Comparison of ENCODE assay signal across 8 cellular contexts in genomic region chr5:132012385-132013005, GRCh38. TPM values are rescaled to one million over a fixed set of nuclear protein-coding genes. Genes with fewer than 3 reads are reported as not detected.
DNase-seq lines count a peak whose midpoint lies in the region; ATAC-seq and TF ChIP-seq lines count a peak whose summit lies in the region.

No MANE protein-coding gene starts in this region.

- in situ Hi-C loops in ACHN (cut with HindIII; ENCODE audit: low pct_ligation_motif_present, low pct_unique_long_range_greater_than_20kb, low sequenced_read_pairs), result no loop called here

- TF ChIP-seq EP300 in tibial nerve (IDR thresholded peaks at IDR 0.05), result no peak

- H3K9me3 Mint-ChIP-seq in stimulated activated memory B cell treated with anti-CD40 and anti-IgM and Interleukin-4, amounts not matched to agents 10 μg/mL and 1 μg/mL and 100 μg/mL, for 72 hours, result no peaks in the 10 kb centered on the region

- peak overlapping the region; percentile 57 for H3K4me3 Mint-ChIP-seq in stimulated activated memory B cell treated with anti-CD40 and anti-IgM and Interleukin-4, amounts not matched to agents 10 μg/mL and 1 μg/mL and 100 μg/mL, for 72 hours

- no peak for TF ChIP-seq CTCF in tibial nerve (IDR thresholded peaks at IDR 0.05)

- H3K4me1 ChIP-seq in adipocyte (ENCODE audit: control insufficient read depth, insufficient read depth, low read length), result no peaks in the 10 kb centered on the region
- peaks cover 8% of the 10 kb centered on the region for H3K4me1 ChIP-seq in iPS-15b (ENCODE audit: control insufficient read depth, insufficient read depth, low read length)
- H3K4me1 ChIP-seq in tibial nerve, result peaks cover 0 to 17% (median 6%) of the 10 kb centered on the region in 4 donors

- H3K36me3 Mint-ChIP-seq in stimulated activated memory B cell treated with anti-CD40 and anti-IgM and Interleukin-4, amounts not matched to agents 10 μg/mL and 1 μg/mL and 100 μg/mL, for 72 hours, result no peaks in the 10 kb centered on the region

- peaks cover 64% of the 10 kb centered on the region for H3K27me3 ChIP-seq in adipocyte (replicated peaks; ENCODE audit: control insufficient read depth, insufficient read depth, low read length)
- H3K27me3 ChIP-seq in iPS-15b (ENCODE audit: control insufficient read depth, insufficient read depth, low read length), result peaks cover 17% of the 10 kb centered on the region
- peaks cover 0 to 44% of the 10 kb centered on the region in 2 donors for H3K27me3 ChIP-seq in tibial nerve

- H3K36me3 ChIP-seq in adipocyte (ENCODE audit: control insufficient read depth, insufficient read depth, low read length, severe bottlenecking), result no peaks in the 10 kb centered on the region
- H3K36me3 ChIP-seq in iPS-15b (ENCODE audit: control insufficient read depth, insufficient read depth, low read length), result no peaks in the 10 kb centered on the region
- no peaks in the 10 kb centered on the region for H3K36me3 ChIP-seq in tibial nerve

- no peak for ATAC-seq in stimulated activated memory B cell treated with anti-CD40 and anti-IgM and Interleukin-4, amounts not matched to agents 10 μg/mL and 1 μg/mL and 100 μg/mL, for 72 hours

- H3K27ac Mint-ChIP-seq in stimulated activated memory B cell treated with anti-CD40 and anti-IgM and Interleukin-4, amounts not matched to agents 10 μg/mL and 1 μg/mL and 100 μg/mL, for 72 hours, result no peak overlapping the region

- no peak for TF ChIP-seq POLR2A in tibial nerve (IDR thresholded peaks at IDR 0.05)

- H3K4me3 ChIP-seq in adipocyte (ENCODE audit: low read length) (no peak overlapping the region), iPS-15b (ENCODE audit: low read depth, low read length) (peak overlapping the region; percentile 74), tibial nerve (no peak overlapping the region)

- WGBS in tibial nerve, 2 donors, result 29 to 34% methylated on average over 7 of the region's 7 CpGs

- peaks cover 79% of the 10 kb centered on the region for H3K27me3 Mint-ChIP-seq in stimulated activated memory B cell treated with anti-CD40 and anti-IgM and Interleukin-4, amounts not matched to agents 10 μg/mL and 1 μg/mL and 100 μg/mL, for 72 hours

- H3K9me3 ChIP-seq in adipocyte (ENCODE audit: control insufficient read depth, low read length), result peaks cover 10% of the 10 kb centered on the region
- H3K9me3 ChIP-seq in iPS-15b (ENCODE audit: control insufficient read depth, insufficient read depth, low read length), result no peaks in the 10 kb centered on the region
- no peaks in the 10 kb centered on the region for H3K9me3 ChIP-seq in tibial nerve

- peaks cover 45% of the 10 kb centered on the region for H3K4me1 Mint-ChIP-seq in stimulated activated memory B cell treated with anti-CD40 and anti-IgM and Interleukin-4, amounts not matched to agents 10 μg/mL and 1 μg/mL and 100 μg/mL, for 72 hours

- DNase-seq in ACHN, result peak; percentile 41
- peak; percentile 75 for DNase-seq in HuH-7 (ENCODE audit: low spot score)
- peak; percentile 76 for DNase-seq in adipocyte (ENCODE audit: low read depth)
- no peak for DNase-seq in NCI-H446 treated with DMSO at 0.1 percent for 48 hours (lab: John Stamatoyannopoulos, UW)
- DNase-seq in NOMO-1 treated with dmso at 0.1 percent for 144 hours (lab: John Stamatoyannopoulos, UW; ENCODE audit: unreplicated experiment), result no peak
- DNase-seq in tibial nerve (ENCODE audit: low spot score in 2 of 2), result no peak

- H3K27ac ChIP-seq in tibial nerve, result no peak overlapping the region

- H3K9ac ChIP-seq in adipocyte (ENCODE audit: low read length) (no peak overlapping the region), iPS-15b (ENCODE audit: low read depth, low read length) (no peak overlapping the region)

RNA-seq across cellular contexts. Expression of gene ACSL6, which starts 1.0 kb away (rescaled TPM):
- 1 to 10 TPM in 1 of 4 donors, under 1 TPM in 3; 0.22 to 3.3 (median 0.81) TPM for total RNA-seq in tibial nerve

RNA-seq across cellular contexts. Expression of gene IL3, which starts 48.0 kb away (rescaled TPM):
- not detected for total RNA-seq in tibial nerve

Comparison
In these comparisons a context has a peak if more than half of its experiments do, and no peak if none do; other contexts are left out.
1. DNase-seq: peak in ACHN (single experiment), HuH-7 (single experiment) and adipocyte (single experiment); none in NCI-H446 treated with DMSO at 0.1 percent for 48 hours (single experiment), NOMO-1 treated with dmso at 0.1 percent for 144 hours (single experiment) and tibial nerve (0 of 2).